In the genomic region with DNA sequence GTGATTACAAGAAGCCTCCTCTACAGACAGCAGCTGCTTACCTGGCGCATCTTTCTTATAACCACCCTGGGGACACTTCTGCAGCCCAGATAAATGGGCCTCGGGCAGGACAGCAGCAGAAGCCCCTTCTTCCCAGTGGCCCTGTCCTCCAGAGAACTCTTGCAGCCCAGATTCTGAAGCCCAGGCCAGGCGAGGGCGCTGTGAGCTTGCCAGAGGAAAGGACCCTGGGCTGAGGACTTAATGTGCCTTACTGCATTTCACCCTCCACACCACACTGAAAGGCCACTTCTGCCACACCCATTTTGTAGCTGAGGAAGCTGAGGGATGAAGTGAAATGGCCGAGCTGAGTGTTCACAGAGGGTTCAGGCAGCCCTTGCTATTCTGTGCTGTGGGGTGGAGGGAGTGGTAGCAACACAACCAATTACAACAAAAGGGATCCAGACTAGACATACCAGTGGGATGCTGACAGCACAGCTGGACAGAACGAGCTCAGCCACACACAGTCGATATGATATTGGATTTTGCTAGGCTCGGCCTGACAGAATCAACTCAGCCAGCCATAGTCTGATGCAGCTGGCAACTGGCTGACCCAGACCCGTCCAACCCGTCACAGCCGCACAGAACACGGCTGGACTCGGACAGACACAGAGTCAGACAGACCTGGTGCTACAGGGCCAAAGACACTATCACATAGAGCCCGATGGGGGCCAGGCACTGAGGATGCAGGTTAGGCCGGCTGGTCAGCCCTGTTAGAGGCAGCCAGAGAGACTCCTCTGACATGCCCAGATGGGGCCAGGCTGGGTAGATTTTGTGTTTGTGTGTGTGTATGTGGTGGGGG, we compare ENCODE assay signal across 9 cellular contexts. TPM values are rescaled to one million over a fixed set of nuclear protein-coding genes. Genes with fewer than 3 reads are reported as not detected.
DNase-seq lines count a peak whose midpoint lies in the region; ATAC-seq and TF ChIP-seq lines count a peak whose summit lies in the region.
"Had no signal": no experiment of that assay in that cellular context is flagged by ENCODE, and none has a peak within 500 bp of the region (broad histone marks: within the 10 kb centered on the region; RNA-seq: fewer than 3 reads in every experiment).

No MANE protein-coding gene starts in this region.

- H3K36me3 ChIP-seq in BJ (ENCODE audit: control insufficient read depth, insufficient read depth, low read length) = no peaks in the 10 kb centered on the region; the same call in 1 of the 2 replicates
- H3K36me3 ChIP-seq in H7 (replicated peaks; ENCODE audit: control insufficient read depth, insufficient read depth, low read length) = no peaks in the 10 kb centered on the region

- ATAC-seq in SK-N-SH treated with all-trans-retinoic acid at 6 μM for 48 hours (peak; percentile 9; the same call in 1 of the 3 replicates), GM18511 (IDR thresholded peaks at IDR 0.05; ENCODE audit: unreplicated experiment) (no peak), GM21367 (IDR thresholded peaks at IDR 0.05; ENCODE audit: unreplicated experiment) (no peak), GM21528 (IDR thresholded peaks at IDR 0.05; ENCODE audit: low FRiP score, unreplicated experiment) (no peak)

- CTCF ChIA-PET in BJ (lab: Yijun Ruan, JAX) = interaction anchor here (0.9 to 1.6 kb wide), 5 partner anchors 8 to 223 kb away, joined by 3 to 4 read pairs (median 4); partner anchors contain the start of gene HTD2

- no peak overlapping the region for H3K4me3 ChIP-seq in BJ (ENCODE audit: low read depth, low read length)
- H3K4me3 ChIP-seq in H7 (ENCODE audit: insufficient read depth, low read depth, low read length) = no peak overlapping the region

- DNase-seq in BJ (ENCODE audit: low read depth) = no peak
- peak; percentile 91 for DNase-seq in H7
- DNase-seq in iPS-NIHi11 (ENCODE audit: low spot score) = peak; percentile 83
- no peak for DNase-seq in nucleus accumbens (lab: John Stamatoyannopoulos, UW)
- DNase-seq: activated effector memory CD4-positive, alpha-beta T cell treated with Interleukin-2 at 50 U/mL for 16 hours had no signal

- H3K27me3 ChIP-seq in BJ (ENCODE audit: control insufficient read depth, insufficient read depth, low read length) (no peaks in the 10 kb centered on the region), H7 (ENCODE audit: control insufficient read depth, insufficient read depth, low read length) (no peaks in the 10 kb centered on the region)

- TF ChIP-seq CTCF in BJ (IDR thresholded peaks at IDR 0.05; ENCODE audit: insufficient read depth, low read depth, low read length) = peak; percentile 34; the same call in 1 of the 2 replicates

- POLR2A ChIA-PET in BJ (lab: Charles Lee) = no interaction called here

TF ChIP-seq in SK-N-SH treated with all-trans-retinoic acid at 6 μM for 48 hours, 23 proteins besides CTCF, POLR2A, EP300 and RAD21:
- TF ChIP-seq POU6F1 (CRISPR knock-in tag; IDR thresholded peaks at IDR 0.05; ENCODE audit: borderline replicate concordance, low read depth) (no peak), SNAI2 (CRISPR knock-in tag; IDR thresholded peaks at IDR 0.05) (no peak), TCF4 (CRISPR knock-in tag; IDR thresholded peaks at IDR 0.05; ENCODE audit: borderline replicate concordance) (no peak), ESRRG (CRISPR knock-in tag; IDR thresholded peaks at IDR 0.05) (no peak), ZNF565 (CRISPR knock-in tag; conservative IDR thresholded peaks at IDR 0.05; ENCODE audit: low read depth) (no peak), GLIS3 (CRISPR knock-in tag; IDR thresholded peaks at IDR 0.05) (no peak), PATZ1 (CRISPR knock-in tag; IDR thresholded peaks at IDR 0.05; ENCODE audit: borderline replicate concordance) (no peak), ZC3H10 (CRISPR knock-in tag; IDR thresholded peaks at IDR 0.05) (no peak), ZNF8 (CRISPR knock-in tag; IDR thresholded peaks at IDR 0.05) (no peak), PPARA (CRISPR knock-in tag; IDR thresholded peaks at IDR 0.05; ENCODE audit: borderline replicate concordance) (no peak), ISL1 (CRISPR knock-in tag; IDR thresholded peaks at IDR 0.05) (no peak), RARB (CRISPR knock-in tag; IDR thresholded peaks at IDR 0.05) (no peak)
- TF ChIP-seq, protein P1, sequence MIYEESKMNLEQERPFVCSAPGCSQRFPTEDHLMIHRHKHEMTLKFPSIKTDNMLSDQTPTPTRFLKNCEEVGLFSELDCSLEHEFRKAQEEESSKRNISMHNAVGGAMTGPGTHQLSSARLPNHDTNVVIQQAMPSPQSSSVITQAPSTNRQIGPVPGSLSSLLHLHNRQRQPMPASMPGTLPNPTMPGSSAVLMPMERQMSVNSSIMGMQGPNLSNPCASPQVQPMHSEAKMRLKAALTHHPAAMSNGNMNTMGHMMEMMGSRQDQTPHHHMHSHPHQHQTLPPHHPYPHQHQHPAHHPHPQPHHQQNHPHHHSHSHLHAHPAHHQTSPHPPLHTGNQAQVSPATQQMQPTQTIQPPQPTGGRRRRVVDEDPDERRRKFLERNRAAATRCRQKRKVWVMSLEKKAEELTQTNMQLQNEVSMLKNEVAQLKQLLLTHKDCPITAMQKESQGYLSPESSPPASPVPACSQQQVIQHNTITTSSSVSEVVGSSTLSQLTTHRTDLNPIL (CRISPR knock-in tag; IDR thresholded peaks at IDR 0.05; ENCODE audit: low read depth) = no peak
- TF ChIP-seq, protein P2, sequence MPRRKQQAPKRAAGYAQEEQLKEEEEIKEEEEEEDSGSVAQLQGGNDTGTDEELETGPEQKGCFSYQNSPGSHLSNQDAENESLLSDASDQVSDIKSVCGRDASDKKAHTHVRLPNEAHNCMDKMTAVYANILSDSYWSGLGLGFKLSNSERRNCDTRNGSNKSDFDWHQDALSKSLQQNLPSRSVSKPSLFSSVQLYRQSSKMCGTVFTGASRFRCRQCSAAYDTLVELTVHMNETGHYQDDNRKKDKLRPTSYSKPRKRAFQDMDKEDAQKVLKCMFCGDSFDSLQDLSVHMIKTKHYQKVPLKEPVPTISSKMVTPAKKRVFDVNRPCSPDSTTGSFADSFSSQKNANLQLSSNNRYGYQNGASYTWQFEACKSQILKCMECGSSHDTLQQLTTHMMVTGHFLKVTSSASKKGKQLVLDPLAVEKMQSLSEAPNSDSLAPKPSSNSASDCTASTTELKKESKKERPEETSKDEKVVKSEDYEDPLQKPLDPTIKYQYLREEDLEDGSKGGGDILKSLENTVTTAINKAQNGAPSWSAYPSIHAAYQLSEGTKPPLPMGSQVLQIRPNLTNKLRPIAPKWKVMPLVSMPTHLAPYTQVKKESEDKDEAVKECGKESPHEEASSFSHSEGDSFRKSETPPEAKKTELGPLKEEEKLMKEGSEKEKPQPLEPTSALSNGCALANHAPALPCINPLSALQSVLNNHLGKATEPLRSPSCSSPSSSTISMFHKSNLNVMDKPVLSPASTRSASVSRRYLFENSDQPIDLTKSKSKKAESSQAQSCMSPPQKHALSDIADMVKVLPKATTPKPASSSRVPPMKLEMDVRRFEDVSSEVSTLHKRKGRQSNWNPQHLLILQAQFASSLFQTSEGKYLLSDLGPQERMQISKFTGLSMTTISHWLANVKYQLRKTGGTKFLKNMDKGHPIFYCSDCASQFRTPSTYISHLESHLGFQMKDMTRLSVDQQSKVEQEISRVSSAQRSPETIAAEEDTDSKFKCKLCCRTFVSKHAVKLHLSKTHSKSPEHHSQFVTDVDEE (CRISPR knock-in tag; IDR thresholded peaks at IDR 0.05) = no peak

RNA-seq across cellular contexts. Expression of gene ACOX2, which starts 7.3 kb away (rescaled TPM):
- polyA plus RNA-seq in BJ (2011; rRNA removed) = 32.3 and 39.6 TPM in 2 replicates
- 22.5 and 28.0 TPM in 2 replicates for polyA minus RNA-seq in BJ (2011; rRNA and poly(A)+ RNA removed)
- total RNA-seq in H7 (2014; rRNA removed; shearing (Covaris generic)) = 2.9 and 4.2 TPM in 2 replicates

RNA-seq across cellular contexts. Expression of gene KCTD6, which starts 37.8 kb away (rescaled TPM):
- 5.1 and 9.4 TPM in 2 replicates for polyA plus RNA-seq in BJ (2011; rRNA removed)
- polyA minus RNA-seq in BJ (2011; rRNA and poly(A)+ RNA removed) = 4.1 and 4.7 TPM in 2 replicates
- total RNA-seq in H7 (2014; rRNA removed; shearing (Covaris generic)) = 22.9 and 24.7 TPM in 2 replicates

RNA-seq across cellular contexts. Expression of gene FAM107A, which starts 47.5 kb away (rescaled TPM):
- polyA plus RNA-seq in BJ (2011; rRNA removed) = 0.05 and 0.11 TPM in 2 replicates
- polyA minus RNA-seq in BJ (2011; rRNA and poly(A)+ RNA removed) = 0.21 TPM in 1 of 2 replicates, not detected in the other
- total RNA-seq in H7 (2014; rRNA removed; shearing (Covaris generic)) = 0.07 TPM in 1 of 2 replicates, not detected in the other

Comparison
In these comparisons a context has a peak if more than half of its experiments do, and no peak if none do; other contexts are left out.
1. DNase-seq: peak in H7 (single experiment) and iPS-NIHi11 (single experiment); none in BJ (single experiment) and nucleus accumbens (0 of 56).